13 cellular contexts compared by ENCODE assay signal in genomic region chr3:187044871-187045552, GRCh38.
DNase-seq lines count a peak whose midpoint lies in the region; ATAC-seq and TF ChIP-seq lines count a peak whose summit lies in the region.
"Had no signal": no experiment of that assay in that cellular context is flagged by ENCODE, and none has a peak within 500 bp of the region (broad histone marks: within the 10 kb centered on the region; RNA-seq: fewer than 3 reads in every experiment).

No MANE protein-coding gene starts in this region.

- intact Hi-C loops in OCI-LY7 (cut with micrococcal nuclease; ENCODE audit: unreplicated experiment) (loop anchor here (1.0 kb wide), 2 partner anchors 18 to 20 kb away; no protein-coding TSS in a partner anchor), colonic mucosa (cut with DNase I) (no loop called here), gastrocnemius medialis (cut with DNase I; ENCODE audit: low total_unique reads) (no loop called here)

- peak overlapping the region; percentile 90 for H3K27ac ChIP-seq in OCI-LY7 (ENCODE audit: low read depth, low read length, poor library complexity, severe bottlenecking)
- peak overlapping the region; percentile 50 for H3K27ac ChIP-seq in colonic mucosa
- no peak overlapping the region for H3K27ac ChIP-seq in gastrocnemius medialis
- H3K27ac ChIP-seq: A549, RWPE1 had no signal

- in situ Hi-C loops in gastrocnemius medialis (cut with MboI; ENCODE audit: low sequenced_read_pairs in 4 of 4), result no loop called here

- H3K79me2 ChIP-seq in OCI-LY7 (ENCODE audit: insufficient read depth, low read depth, low read length), result peaks cover 100% of the 10 kb centered on the region

- H3K9me3 ChIP-seq in OCI-LY7 (ENCODE audit: low read length) (peaks cover 3% of the 10 kb centered on the region; the same call in 1 of the 2 replicates), colonic mucosa (no peaks in the 10 kb centered on the region), gastrocnemius medialis (no peaks in the 10 kb centered on the region)
- H3K9me3 ChIP-seq: A549, psoas muscle had no signal

- H3K36me3 Mint-ChIP-seq in naive thymus-derived CD8-positive, alpha-beta T cell, result peaks cover 38 to 92% (median 65%) of the 10 kb centered on the region in 3 donors

- H3K27me3 ChIP-seq in colonic mucosa (no peaks in the 10 kb centered on the region), gastrocnemius medialis (no peaks in the 10 kb centered on the region)

- H4K20me1 ChIP-seq in OCI-LY7 (ENCODE audit: insufficient read depth, low read length), result peaks cover 49% of the 10 kb centered on the region

- peaks cover 55 to 94% (median 91%) of the 10 kb centered on the region in 4 donors for H3K4me1 Mint-ChIP-seq in naive thymus-derived CD8-positive, alpha-beta T cell

- H3K9me2 ChIP-seq in OCI-LY7 (ENCODE audit: insufficient read depth, low read length), result no peaks in the 10 kb centered on the region

- CTCF ChIA-PET in OCI-LY7 (lab: Charles Lee; ENCODE audit: unreplicated experiment), result interaction anchor here (0.5 kb wide), 1 partner anchor 114 kb away, joined by 7 read pairs; no protein-coding TSS in a partner anchor

- peak overlapping the region; percentile 28 to 74 (median 52) for H3K4me3 Mint-ChIP-seq in naive thymus-derived CD8-positive, alpha-beta T cell

- DNase-seq in NCI-H2196 (lab: John Stamatoyannopoulos, UW; ENCODE audit: unreplicated experiment), result peak; percentile 40
- DNase-seq in NCI-H2196 treated with DMSO at 0.1 percent for 48 hours (lab: John Stamatoyannopoulos, UW; ENCODE audit: unreplicated experiment), result no peak
- no peak for DNase-seq in OCI-LY7 (ENCODE audit: low spot score)
- DNase-seq in colonic mucosa, result peak; percentile 65
- no peak for DNase-seq in naive thymus-derived CD8-positive, alpha-beta T cell
- DNase-seq in putamen (ENCODE audit: low spot score), result no peak
- no peak for DNase-seq in gastrocnemius medialis
- DNase-seq: activated CD4-positive, alpha-beta T cell treated with anti-CD3 and anti-CD28 coated beads, Interleukin-2, amount 50 U/mL, for 48 hours; NCI-H2081 treated with DMSO at 0.1 percent for 48 hours had no signal

- H3K9ac ChIP-seq in colonic mucosa (ENCODE audit: low read depth in 2 of 2, low read length in 2 of 2), result no peak overlapping the region

- H3K27ac Mint-ChIP-seq in naive thymus-derived CD8-positive, alpha-beta T cell, result peak overlapping the region; percentile 28 to 94 (median 79)

- H3K36me3 ChIP-seq in OCI-LY7 (ENCODE audit: insufficient read depth, low read length) (peaks cover 100% of the 10 kb centered on the region), colonic mucosa (no peaks in the 10 kb centered on the region), gastrocnemius medialis (no peaks in the 10 kb centered on the region)

- H2AFZ ChIP-seq in OCI-LY7 (ENCODE audit: low read length), result no peak overlapping the region

- H3K4me2 ChIP-seq in OCI-LY7 (ENCODE audit: low read length), result peak overlapping the region; percentile 85
- H3K4me2 ChIP-seq: A549 had no signal

- TF ChIP-seq POLR2A in gastrocnemius medialis (IDR thresholded peaks at IDR 0.05), result no peak

- BruUV-seq in OCI-LY7 (replicated peaks; lab: Mats Ljungman, UMichigan), result no TSS peak

- ATAC-seq in naive thymus-derived CD8-positive, alpha-beta T cell, result no peak
- ATAC-seq in GM19452 (IDR thresholded peaks at IDR 0.05; ENCODE audit: unreplicated experiment) (no peak), gastrocnemius medialis (no peak)
- ATAC-seq: A549, psoas muscle had no signal

- no peak for TF ChIP-seq CTCF in OCI-LY7 (conservative IDR thresholded peaks at IDR 0.05; ENCODE audit: low read length)
- no peak for TF ChIP-seq CTCF in colonic mucosa (IDR thresholded peaks at IDR 0.05)
- TF ChIP-seq CTCF in gastrocnemius medialis (IDR thresholded peaks at IDR 0.05 in 4 of 5, conservative IDR thresholded peaks at IDR 0.05 in 1 of 5), result no peak

- H3K4me1 ChIP-seq in OCI-LY7 (ENCODE audit: insufficient read depth, low read length, poor library complexity, severe bottlenecking), result peaks cover 64% of the 10 kb centered on the region
- no peaks in the 10 kb centered on the region for H3K4me1 ChIP-seq in colonic mucosa
- peaks cover 0 to 19% of the 10 kb centered on the region in 2 donors for H3K4me1 ChIP-seq in gastrocnemius medialis

- peaks cover 0 to 2% (median 0%) of the 10 kb centered on the region in 9 donors for H3K9me3 Mint-ChIP-seq in naive thymus-derived CD8-positive, alpha-beta T cell

- H3K27me3 Mint-ChIP-seq in naive thymus-derived CD8-positive, alpha-beta T cell, result no peaks in the 10 kb centered on the region

- POLR2A ChIA-PET in OCI-LY7 (lab: Charles Lee), result interaction anchor here (0.6 to 3.0 kb wide), 20 partner anchors 10 to 1005 kb away, joined by 3 to 15 read pairs (median 4); partner anchors contain the start of gene EIF4A2
- POLR2A ChIA-PET in naive thymus-derived CD8-positive, alpha-beta T cell (lab: Charles Lee), result interaction anchor here (0.8 to 5.3 kb wide), 3 partner anchors 18 to 38 kb away, joined by 3 to 54 read pairs (median 3); no protein-coding TSS in a partner anchor

- H3K4me3 ChIP-seq in OCI-LY7 (ENCODE audit: low read depth, low read length, poor library complexity, severe bottlenecking) (peak overlapping the region; percentile 56), colonic mucosa (no peak overlapping the region), gastrocnemius medialis (no peak overlapping the region)
- H3K4me3 ChIP-seq: A549, psoas muscle had no signal

Comparison
In these comparisons a context has a peak if more than half of its experiments do, and no peak if none do; other contexts are left out.
1. DNase-seq: peak in NCI-H2196 (single experiment) and colonic mucosa (single experiment); none in NCI-H2196 treated with DMSO at 0.1 percent for 48 hours (single experiment), OCI-LY7 (single experiment), naive thymus-derived CD8-positive, alpha-beta T cell (0 of 10), putamen (single experiment) and gastrocnemius medialis (0 of 2).
2. H3K27ac ChIP-seq: peak in OCI-LY7 (single experiment) and colonic mucosa (single experiment); none in gastrocnemius medialis (0 of 4).